Comparison of ENCODE assay signal across 2 cellular contexts in the genomic region with DNA sequence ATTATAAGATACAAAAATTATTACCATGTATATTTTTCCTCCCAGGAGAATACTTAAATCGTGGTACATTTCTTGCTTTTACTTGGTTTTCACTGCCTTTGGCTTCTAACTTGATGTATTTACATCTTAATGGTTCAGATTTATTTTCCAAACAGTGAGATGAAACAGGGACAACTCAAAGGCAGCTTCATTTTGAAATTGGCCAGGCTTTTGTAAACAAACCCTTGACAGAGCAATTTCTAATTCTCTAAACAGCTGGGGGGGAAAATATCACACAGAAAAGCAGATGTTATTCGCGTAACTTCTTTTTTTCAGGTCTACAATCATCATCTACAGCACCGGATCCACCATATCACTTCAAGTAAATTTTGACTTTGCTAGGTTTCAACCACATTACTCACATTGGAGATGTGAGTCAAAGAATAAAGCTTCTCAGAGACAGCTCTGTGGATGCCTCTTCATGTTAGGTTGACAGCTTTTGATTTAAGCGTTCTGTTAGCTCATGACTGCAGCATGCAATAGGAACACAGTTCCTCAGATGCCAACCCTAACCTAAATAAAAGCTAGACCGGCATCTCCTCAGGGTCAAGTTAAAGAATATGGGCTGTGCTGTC.
TF ChIP-seq lines count a peak whose summit lies in the region.

No MANE protein-coding gene starts in this region.

TF ChIP-seq in SK-N-SH treated with all-trans-retinoic acid at 6 μM for 48 hours, 23 proteins besides CTCF, POLR2A, EP300 and RAD21 (continues in another document):
- TF ChIP-seq, protein P1, sequence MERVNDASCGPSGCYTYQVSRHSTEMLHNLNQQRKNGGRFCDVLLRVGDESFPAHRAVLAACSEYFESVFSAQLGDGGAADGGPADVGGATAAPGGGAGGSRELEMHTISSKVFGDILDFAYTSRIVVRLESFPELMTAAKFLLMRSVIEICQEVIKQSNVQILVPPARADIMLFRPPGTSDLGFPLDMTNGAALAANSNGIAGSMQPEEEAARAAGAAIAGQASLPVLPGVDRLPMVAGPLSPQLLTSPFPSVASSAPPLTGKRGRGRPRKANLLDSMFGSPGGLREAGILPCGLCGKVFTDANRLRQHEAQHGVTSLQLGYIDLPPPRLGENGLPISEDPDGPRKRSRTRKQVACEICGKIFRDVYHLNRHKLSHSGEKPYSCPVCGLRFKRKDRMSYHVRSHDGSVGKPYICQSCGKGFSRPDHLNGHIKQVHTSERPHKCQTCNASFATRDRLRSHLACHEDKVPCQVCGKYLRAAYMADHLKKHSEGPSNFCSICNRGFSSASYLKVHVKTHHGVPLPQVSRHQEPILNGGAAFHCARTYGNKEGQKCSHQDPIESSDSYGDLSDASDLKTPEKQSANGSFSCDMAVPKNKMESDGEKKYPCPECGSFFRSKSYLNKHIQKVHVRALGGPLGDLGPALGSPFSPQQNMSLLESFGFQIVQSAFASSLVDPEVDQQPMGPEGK (CRISPR knock-in tag; IDR thresholded peaks at IDR 0.05; ENCODE audit: borderline replicate concordance): no peak
- no peak for TF ChIP-seq BACH2 (CRISPR knock-in tag; IDR thresholded peaks at IDR 0.05; ENCODE audit: borderline replicate concordance)
- no peak for TF ChIP-seq ESRRG (CRISPR knock-in tag; IDR thresholded peaks at IDR 0.05)
- TF ChIP-seq, protein P2, sequence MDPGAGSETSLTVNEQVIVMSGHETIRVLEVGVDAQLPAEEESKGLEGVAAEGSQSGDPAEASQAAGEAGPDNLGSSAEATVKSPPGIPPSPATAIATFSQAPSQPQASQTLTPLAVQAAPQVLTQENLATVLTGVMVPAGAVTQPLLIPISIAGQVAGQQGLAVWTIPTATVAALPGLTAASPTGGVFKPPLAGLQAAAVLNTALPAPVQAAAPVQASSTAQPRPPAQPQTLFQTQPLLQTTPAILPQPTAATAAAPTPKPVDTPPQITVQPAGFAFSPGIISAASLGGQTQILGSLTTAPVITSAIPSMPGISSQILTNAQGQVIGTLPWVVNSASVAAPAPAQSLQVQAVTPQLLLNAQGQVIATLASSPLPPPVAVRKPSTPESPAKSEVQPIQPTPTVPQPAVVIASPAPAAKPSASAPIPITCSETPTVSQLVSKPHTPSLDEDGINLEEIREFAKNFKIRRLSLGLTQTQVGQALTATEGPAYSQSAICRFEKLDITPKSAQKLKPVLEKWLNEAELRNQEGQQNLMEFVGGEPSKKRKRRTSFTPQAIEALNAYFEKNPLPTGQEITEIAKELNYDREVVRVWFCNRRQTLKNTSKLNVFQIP (CRISPR knock-in tag; IDR thresholded peaks at IDR 0.05; ENCODE audit: borderline replicate concordance, low read depth): no peak
- no peak for TF ChIP-seq PPARA (CRISPR knock-in tag; IDR thresholded peaks at IDR 0.05; ENCODE audit: borderline replicate concordance)
- no peak for TF ChIP-seq ARNTL (CRISPR knock-in tag; IDR thresholded peaks at IDR 0.05; ENCODE audit: borderline replicate concordance, low read depth)
- no peak for TF ChIP-seq TCF4 (CRISPR knock-in tag; IDR thresholded peaks at IDR 0.05; ENCODE audit: borderline replicate concordance)
- TF ChIP-seq ZFP30 (CRISPR knock-in tag; IDR thresholded peaks at IDR 0.05): no peak
- TF ChIP-seq, protein P3, sequence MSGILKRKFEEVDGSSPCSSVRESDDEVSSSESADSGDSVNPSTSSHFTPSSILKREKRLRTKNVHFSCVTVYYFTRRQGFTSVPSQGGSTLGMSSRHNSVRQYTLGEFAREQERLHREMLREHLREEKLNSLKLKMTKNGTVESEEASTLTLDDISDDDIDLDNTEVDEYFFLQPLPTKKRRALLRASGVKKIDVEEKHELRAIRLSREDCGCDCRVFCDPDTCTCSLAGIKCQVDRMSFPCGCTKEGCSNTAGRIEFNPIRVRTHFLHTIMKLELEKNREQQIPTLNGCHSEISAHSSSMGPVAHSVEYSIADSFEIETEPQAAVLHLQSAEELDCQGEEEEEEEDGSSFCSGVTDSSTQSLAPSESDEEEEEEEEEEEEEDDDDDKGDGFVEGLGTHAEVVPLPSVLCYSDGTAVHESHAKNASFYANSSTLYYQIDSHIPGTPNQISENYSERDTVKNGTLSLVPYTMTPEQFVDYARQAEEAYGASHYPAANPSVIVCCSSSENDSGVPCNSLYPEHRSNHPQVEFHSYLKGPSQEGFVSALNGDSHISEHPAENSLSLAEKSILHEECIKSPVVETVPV (CRISPR knock-in tag; IDR thresholded peaks at IDR 0.05): no peak
- TF ChIP-seq SNAI2 (CRISPR knock-in tag; IDR thresholded peaks at IDR 0.05): no peak
- TF ChIP-seq, protein P4, sequence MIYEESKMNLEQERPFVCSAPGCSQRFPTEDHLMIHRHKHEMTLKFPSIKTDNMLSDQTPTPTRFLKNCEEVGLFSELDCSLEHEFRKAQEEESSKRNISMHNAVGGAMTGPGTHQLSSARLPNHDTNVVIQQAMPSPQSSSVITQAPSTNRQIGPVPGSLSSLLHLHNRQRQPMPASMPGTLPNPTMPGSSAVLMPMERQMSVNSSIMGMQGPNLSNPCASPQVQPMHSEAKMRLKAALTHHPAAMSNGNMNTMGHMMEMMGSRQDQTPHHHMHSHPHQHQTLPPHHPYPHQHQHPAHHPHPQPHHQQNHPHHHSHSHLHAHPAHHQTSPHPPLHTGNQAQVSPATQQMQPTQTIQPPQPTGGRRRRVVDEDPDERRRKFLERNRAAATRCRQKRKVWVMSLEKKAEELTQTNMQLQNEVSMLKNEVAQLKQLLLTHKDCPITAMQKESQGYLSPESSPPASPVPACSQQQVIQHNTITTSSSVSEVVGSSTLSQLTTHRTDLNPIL (CRISPR knock-in tag; IDR thresholded peaks at IDR 0.05; ENCODE audit: low read depth): no peak
- TF ChIP-seq OSR1 (CRISPR knock-in tag; IDR thresholded peaks at IDR 0.05): no peak
- no peak for TF ChIP-seq ZNF565 (CRISPR knock-in tag; conservative IDR thresholded peaks at IDR 0.05; ENCODE audit: low read depth)
- TF ChIP-seq, protein P5, sequence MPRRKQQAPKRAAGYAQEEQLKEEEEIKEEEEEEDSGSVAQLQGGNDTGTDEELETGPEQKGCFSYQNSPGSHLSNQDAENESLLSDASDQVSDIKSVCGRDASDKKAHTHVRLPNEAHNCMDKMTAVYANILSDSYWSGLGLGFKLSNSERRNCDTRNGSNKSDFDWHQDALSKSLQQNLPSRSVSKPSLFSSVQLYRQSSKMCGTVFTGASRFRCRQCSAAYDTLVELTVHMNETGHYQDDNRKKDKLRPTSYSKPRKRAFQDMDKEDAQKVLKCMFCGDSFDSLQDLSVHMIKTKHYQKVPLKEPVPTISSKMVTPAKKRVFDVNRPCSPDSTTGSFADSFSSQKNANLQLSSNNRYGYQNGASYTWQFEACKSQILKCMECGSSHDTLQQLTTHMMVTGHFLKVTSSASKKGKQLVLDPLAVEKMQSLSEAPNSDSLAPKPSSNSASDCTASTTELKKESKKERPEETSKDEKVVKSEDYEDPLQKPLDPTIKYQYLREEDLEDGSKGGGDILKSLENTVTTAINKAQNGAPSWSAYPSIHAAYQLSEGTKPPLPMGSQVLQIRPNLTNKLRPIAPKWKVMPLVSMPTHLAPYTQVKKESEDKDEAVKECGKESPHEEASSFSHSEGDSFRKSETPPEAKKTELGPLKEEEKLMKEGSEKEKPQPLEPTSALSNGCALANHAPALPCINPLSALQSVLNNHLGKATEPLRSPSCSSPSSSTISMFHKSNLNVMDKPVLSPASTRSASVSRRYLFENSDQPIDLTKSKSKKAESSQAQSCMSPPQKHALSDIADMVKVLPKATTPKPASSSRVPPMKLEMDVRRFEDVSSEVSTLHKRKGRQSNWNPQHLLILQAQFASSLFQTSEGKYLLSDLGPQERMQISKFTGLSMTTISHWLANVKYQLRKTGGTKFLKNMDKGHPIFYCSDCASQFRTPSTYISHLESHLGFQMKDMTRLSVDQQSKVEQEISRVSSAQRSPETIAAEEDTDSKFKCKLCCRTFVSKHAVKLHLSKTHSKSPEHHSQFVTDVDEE (CRISPR knock-in tag; IDR thresholded peaks at IDR 0.05): no peak
- no peak for TF ChIP-seq ZNF8 (CRISPR knock-in tag; IDR thresholded peaks at IDR 0.05)
- TF ChIP-seq ZFP3 (CRISPR knock-in tag; IDR thresholded peaks at IDR 0.05): no peak
- TF ChIP-seq ZNF70 (CRISPR knock-in tag; IDR thresholded peaks at IDR 0.05): no peak

TF ChIP-seq in SK-N-SH, 30 proteins besides CTCF, POLR2A, EP300 and RAD21 (continued from another document):
- TF ChIP-seq FOXM1 (IDR thresholded peaks at IDR 0.05; ENCODE audit: low read depth) (no peak), JUND (IDR thresholded peaks at IDR 0.05) (no peak), RXRA (IDR thresholded peaks at IDR 0.05; ENCODE audit: borderline replicate concordance, low read depth) (no peak), GABPA (IDR thresholded peaks at IDR 0.05; ENCODE audit: low read depth) (no peak), SIN3A (IDR thresholded peaks at IDR 0.05; ENCODE audit: borderline replicate concordance, low read depth, low read length) (no peak), MXI1 (IDR thresholded peaks at IDR 0.05; ENCODE audit: low read depth, low read length) (no peak), NFIC (IDR thresholded peaks at IDR 0.05; ENCODE audit: borderline replicate concordance) (no peak), POLR2AphosphoS5 (IDR thresholded peaks at IDR 0.05; ENCODE audit: low read depth, low read length) (no peak)
- TF ChIP-seq, protein P6, sequence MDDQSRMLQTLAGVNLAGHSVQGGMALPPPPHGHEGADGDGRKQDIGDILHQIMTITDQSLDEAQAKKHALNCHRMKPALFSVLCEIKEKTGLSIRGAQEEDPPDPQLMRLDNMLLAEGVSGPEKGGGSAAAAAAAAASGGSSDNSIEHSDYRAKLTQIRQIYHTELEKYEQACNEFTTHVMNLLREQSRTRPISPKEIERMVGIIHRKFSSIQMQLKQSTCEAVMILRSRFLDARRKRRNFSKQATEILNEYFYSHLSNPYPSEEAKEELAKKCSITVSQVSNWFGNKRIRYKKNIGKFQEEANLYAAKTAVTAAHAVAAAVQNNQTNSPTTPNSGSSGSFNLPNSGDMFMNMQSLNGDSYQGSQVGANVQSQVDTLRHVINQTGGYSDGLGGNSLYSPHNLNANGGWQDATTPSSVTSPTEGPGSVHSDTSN (IDR thresholded peaks at IDR 0.05): no peak
- TF ChIP-seq, protein P7, sequence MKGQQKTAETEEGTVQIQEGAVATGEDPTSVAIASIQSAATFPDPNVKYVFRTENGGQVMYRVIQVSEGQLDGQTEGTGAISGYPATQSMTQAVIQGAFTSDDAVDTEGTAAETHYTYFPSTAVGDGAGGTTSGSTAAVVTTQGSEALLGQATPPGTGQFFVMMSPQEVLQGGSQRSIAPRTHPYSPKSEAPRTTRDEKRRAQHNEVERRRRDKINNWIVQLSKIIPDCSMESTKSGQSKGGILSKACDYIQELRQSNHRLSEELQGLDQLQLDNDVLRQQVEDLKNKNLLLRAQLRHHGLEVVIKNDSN (IDR thresholded peaks at IDR 0.05; ENCODE audit: borderline replicate concordance, low read depth): no peak
- TF ChIP-seq, protein P8, sequence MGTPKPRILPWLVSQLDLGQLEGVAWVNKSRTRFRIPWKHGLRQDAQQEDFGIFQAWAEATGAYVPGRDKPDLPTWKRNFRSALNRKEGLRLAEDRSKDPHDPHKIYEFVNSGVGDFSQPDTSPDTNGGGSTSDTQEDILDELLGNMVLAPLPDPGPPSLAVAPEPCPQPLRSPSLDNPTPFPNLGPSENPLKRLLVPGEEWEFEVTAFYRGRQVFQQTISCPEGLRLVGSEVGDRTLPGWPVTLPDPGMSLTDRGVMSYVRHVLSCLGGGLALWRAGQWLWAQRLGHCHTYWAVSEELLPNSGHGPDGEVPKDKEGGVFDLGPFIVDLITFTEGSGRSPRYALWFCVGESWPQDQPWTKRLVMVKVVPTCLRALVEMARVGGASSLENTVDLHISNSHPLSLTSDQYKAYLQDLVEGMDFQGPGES (IDR thresholded peaks at IDR 0.05; ENCODE audit: low read depth, low read length): no peak
TF ChIP-seq in SK-N-SH: peak in this region for 0.
